1 cellular context compared by ENCODE assay signal in the genomic region with DNA sequence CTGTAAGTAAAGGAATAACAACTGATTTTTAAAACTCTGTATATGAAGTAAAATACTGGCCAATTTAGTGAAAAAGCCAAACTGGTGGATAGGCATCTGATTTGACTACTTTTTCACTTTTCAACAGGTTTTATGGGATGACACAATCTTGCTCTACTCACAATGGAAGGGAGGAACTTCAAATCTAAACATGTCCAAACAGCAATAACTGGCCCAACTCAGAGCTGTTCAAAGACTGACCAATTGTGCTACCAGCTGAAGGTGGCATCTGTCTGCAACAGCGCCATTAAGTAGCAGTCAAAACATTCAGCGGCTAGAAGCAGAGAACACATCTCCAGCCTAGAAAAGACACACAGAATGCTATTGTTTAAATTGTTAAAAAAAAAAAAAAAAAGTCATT.
TF ChIP-seq lines count a peak whose summit lies in the region.

No MANE protein-coding gene starts in this region.

TF ChIP-seq in HepG2, 621 proteins besides CTCF, POLR2A, EP300 and RAD21:
- no peak for TF ChIP-seq KAT8 (CRISPR knock-in tag; IDR thresholded peaks at IDR 0.05)
- TF ChIP-seq, protein P1, sequence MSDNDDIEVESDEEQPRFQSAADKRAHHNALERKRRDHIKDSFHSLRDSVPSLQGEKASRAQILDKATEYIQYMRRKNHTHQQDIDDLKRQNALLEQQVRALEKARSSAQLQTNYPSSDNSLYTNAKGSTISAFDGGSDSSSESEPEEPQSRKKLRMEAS (IDR thresholded peaks at IDR 0.05), result no peak
- TF ChIP-seq ZNF800 (CRISPR knock-in tag; IDR thresholded peaks at IDR 0.05), result 0 out of 2 replicates have a peak, but pooled peaks have one; percentile 16
- TF ChIP-seq ZNF737 (CRISPR knock-in tag; IDR thresholded peaks at IDR 0.05; ENCODE audit: borderline replicate concordance), result no peak
- peak; percentile 22; the same call in 1 of the 2 replicates for TF ChIP-seq TFAP4 (IDR thresholded peaks at IDR 0.05; ENCODE audit: borderline replicate concordance, low read depth)
- no peak for TF ChIP-seq ELF1 (CRISPR knock-in tag; IDR thresholded peaks at IDR 0.05)
